21 cellular contexts compared by ENCODE assay signal in the genomic region with DNA sequence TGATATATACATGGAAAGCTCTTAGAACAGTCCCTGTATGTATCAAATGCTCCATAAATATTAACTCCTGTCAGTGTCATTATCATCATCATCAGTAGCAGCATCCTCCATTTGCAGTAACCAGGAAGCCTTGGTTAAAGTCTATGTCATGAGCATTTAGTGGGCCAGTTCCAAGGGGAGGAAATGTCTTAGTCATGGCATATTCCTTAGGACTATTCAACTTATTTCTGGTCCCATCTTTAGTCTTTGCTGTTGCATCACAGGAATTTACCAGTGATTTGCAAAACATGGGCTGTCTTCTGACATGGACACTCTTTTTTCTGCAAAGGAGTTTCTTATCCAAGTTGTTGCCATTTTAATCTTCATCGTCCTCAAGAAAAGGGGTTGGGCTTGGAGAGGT.
"Had no signal": no experiment of that assay in that cellular context is flagged by ENCODE, and none has a peak within 500 bp of the region (broad histone marks: within the 10 kb centered on the region; RNA-seq: fewer than 3 reads in every experiment).

No MANE protein-coding gene starts in this region.

- H3K27ac ChIP-seq: adrenal gland, breast epithelium, coronary artery, hepatocyte, left ventricle myocardium inferior, neural progenitor cell, right lobe of liver, thoracic aorta, upper lobe of left lung had no signal

- H3K9me3 ChIP-seq: adrenal gland, breast epithelium, esophagus squamous epithelium, left ventricle myocardium inferior, right lobe of liver, thoracic aorta, upper lobe of left lung had no signal

- FAIRE-seq: small intestine had no signal

- H3K36me3 ChIP-seq: adrenal gland, breast epithelium, left ventricle myocardium inferior, neural progenitor cell, right lobe of liver, thoracic aorta, upper lobe of left lung had no signal

- H3K4me1 ChIP-seq: breast epithelium, upper lobe of left lung had no signal

- H3K27me3 ChIP-seq: adrenal gland, breast epithelium, esophagus squamous epithelium, hepatocyte, neural progenitor cell, right lobe of liver, upper lobe of left lung had no signal

- DNase-seq: activated CD8-positive, alpha-beta memory T cell treated with anti-CD3 and anti-CD28 coated beads for 24 hours; activated CD8-positive, alpha-beta memory T cell treated with anti-CD3 and anti-CD28 coated beads, Interleukin-2, amount 50 U/mL, for 4 hours; activated T-cell treated with anti-CD3 and anti-CD28 coated beads, Interleukin-2, amount 50 U/mL, for 24 hours; adrenal gland; esophagus squamous epithelium; foreskin melanocyte; glutamatergic neuron; left ventricle myocardium inferior; naive thymus-derived CD8-positive, alpha-beta T cell; posterior cingulate gyrus; right lobe of liver; stimulated activated CD4-positive, alpha-beta T cell treated with anti-CD3 and anti-CD28 coated beads, Interleukin-2, amount 100 ng/mL, for 24 hours; T-cell; T-helper 9 cell; upper lobe of left lung had no signal

- H3K4me3 ChIP-seq: adrenal gland, breast epithelium, coronary artery, esophagus squamous epithelium, hepatocyte, left ventricle myocardium inferior, neural progenitor cell, right lobe of liver, thoracic aorta, upper lobe of left lung had no signal
